In genomic region chrX:6891404-6891803, GRCh38 we compare ENCODE assay signal across 23 cellular contexts.
"Had no signal": no experiment of that assay in that cellular context is flagged by ENCODE, and none has a peak within 500 bp of the region (broad histone marks: within the 10 kb centered on the region; RNA-seq: fewer than 3 reads in every experiment).

No MANE protein-coding gene starts in this region.

- H3K36me3 ChIP-seq: colonic mucosa, esophagus squamous epithelium, gastrocnemius medialis, heart right ventricle, left ventricle myocardium inferior, lower lobe of right lung had no signal

- H3K36me3 Mint-ChIP-seq: mesothelial cell of epicardium had no signal

- H3K27ac ChIP-seq: colonic mucosa, epithelial cell of prostate, esophagus squamous epithelium, gastrocnemius medialis, heart right ventricle, left ventricle myocardium inferior, lower lobe of right lung had no signal

- H3K4me3 Mint-ChIP-seq: dendritic cell treated with granulocyte-macrophage colony-stimulating factor and Interleukin-4, amounts not matched to agents 40 ng/mL and 50 ng/mL, for 4 days; effector memory CD8-positive, alpha-beta T cell; endodermal cell; mesothelial cell of epicardium had no signal

- ATAC-seq: effector memory CD8-positive, alpha-beta T cell; esophagus mucosa; gastrocnemius medialis; heart right ventricle; left cardiac atrium; lower lobe of right lung; mucosa of descending colon had no signal

- H3K4me1 Mint-ChIP-seq: endodermal cell, mesothelial cell of epicardium had no signal

- H3K9me3 ChIP-seq: colonic mucosa, esophagus squamous epithelium, gastrocnemius medialis, left ventricle myocardium inferior, lower lobe of right lung, mucosa of descending colon had no signal

- H3K27me3 Mint-ChIP-seq: dendritic cell treated with granulocyte-macrophage colony-stimulating factor and Interleukin-4, amounts not matched to agents 40 ng/mL and 50 ng/mL, for 4 days; effector memory CD8-positive, alpha-beta T cell had no signal

- DNase-seq: colonic mucosa; cortex of kidney; effector CD8-positive, alpha-beta T cell; effector memory CD8-positive, alpha-beta T cell; endodermal cell; erythroblast; esophagus squamous epithelium; foreskin fibroblast; foreskin melanocyte; gastrocnemius medialis; glutamatergic neuron; head of caudate nucleus; heart right ventricle; hippocampal formation; left cardiac atrium; left ventricle myocardium inferior; lower lobe of right lung; mesenchymal stem cell; mucosa of descending colon had no signal

- H3K4me3 ChIP-seq: colonic mucosa, esophagus squamous epithelium, gastrocnemius medialis, heart right ventricle, left ventricle myocardium inferior, lower lobe of right lung, mucosa of descending colon had no signal

- H3K27me3 ChIP-seq: colonic mucosa, esophagus squamous epithelium, gastrocnemius medialis, heart right ventricle had no signal

- H3K27ac Mint-ChIP-seq: dendritic cell treated with granulocyte-macrophage colony-stimulating factor and Interleukin-4, amounts not matched to agents 40 ng/mL and 50 ng/mL, for 4 days; effector memory CD8-positive, alpha-beta T cell; endodermal cell; mesothelial cell of epicardium had no signal

- H3K4me1 ChIP-seq: colonic mucosa, esophagus squamous epithelium, gastrocnemius medialis, heart right ventricle, left ventricle myocardium inferior, lower lobe of right lung had no signal
